ENCODE assay signal across 21 cellular contexts in the genomic region with DNA sequence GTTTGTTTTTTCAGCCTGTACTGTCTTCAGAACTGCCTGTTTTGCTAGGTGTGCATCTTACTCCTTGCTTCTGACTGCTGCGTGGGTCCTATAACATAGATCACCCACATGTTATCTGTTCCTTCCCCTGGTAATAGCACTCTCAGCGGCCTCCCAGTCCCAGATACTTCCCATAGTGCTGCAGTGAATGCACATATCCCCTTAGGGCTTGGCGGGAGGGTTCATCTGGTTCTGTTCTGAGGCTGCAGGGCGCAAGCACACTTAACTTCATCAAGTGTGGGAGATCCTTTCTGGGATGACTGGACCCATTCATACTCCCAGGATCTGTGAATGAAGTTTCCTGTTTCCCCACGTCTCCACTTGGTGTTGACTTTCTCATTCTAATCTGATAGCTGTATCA.
A peak's percentile ranks its signal among the peaks of the same experiment; 100 is the strongest.
DNase-seq lines count a peak whose midpoint lies in the region; ATAC-seq and TF ChIP-seq lines count a peak whose summit lies in the region.
"Had no signal": no experiment of that assay in that cellular context is flagged by ENCODE, and none has a peak within 500 bp of the region (broad histone marks: within the 10 kb centered on the region; RNA-seq: fewer than 3 reads in every experiment).

No MANE protein-coding gene starts in this region.

- no peaks in the 10 kb centered on the region for H3K79me1 ChIP-seq in mesendoderm (ENCODE audit: low read length)

- no peak overlapping the region for H3K9ac ChIP-seq in mesendoderm (ENCODE audit: low read length)

- TF ChIP-seq CTCF in natural killer cell (IDR thresholded peaks at IDR 0.05) (no peak), lower leg skin (IDR thresholded peaks at IDR 0.05) (no peak)

- no peak overlapping the region for H3K18ac ChIP-seq in mesendoderm (ENCODE audit: low read length)

- H3K36me3 Mint-ChIP-seq in natural killer cell treated with Interleukin-12 subunit alpha and Interleukin-12 subunit beta and Interleukin-15 and Interleukin-18, amount 100 ng/mL, for 72 hours: no peaks in the 10 kb centered on the region
- H3K36me3 Mint-ChIP-seq in natural killer cell: no peaks in the 10 kb centered on the region
- no peaks in the 10 kb centered on the region for H3K36me3 Mint-ChIP-seq in central memory CD8-positive, alpha-beta T cell (ENCODE audit: insufficient read depth)
- H3K36me3 Mint-ChIP-seq: CD4-positive, CD25-positive, alpha-beta regulatory T cell; IgD-negative memory B cell had no signal

- H3K23ac ChIP-seq in mesendoderm (ENCODE audit: low read length): no peak overlapping the region

- H3K27ac Mint-ChIP-seq in natural killer cell treated with Interleukin-12 subunit alpha and Interleukin-12 subunit beta and Interleukin-15 and Interleukin-18, amount 100 ng/mL, for 72 hours: peak overlapping the region; percentile 15 to 21
- no peak overlapping the region for H3K27ac Mint-ChIP-seq in natural killer cell
- H3K27ac Mint-ChIP-seq in central memory CD8-positive, alpha-beta T cell (ENCODE audit: low read depth): peak overlapping the region; percentile 3

- no peaks in the 10 kb centered on the region for H3K79me2 ChIP-seq in mesendoderm (ENCODE audit: control insufficient read depth, insufficient read depth, low read length)

- H3K36me3 ChIP-seq in mesendoderm (ENCODE audit: control insufficient read depth, insufficient read depth, low read length): no peaks in the 10 kb centered on the region
- H3K36me3 ChIP-seq: BE2C had no signal

- no peak overlapping the region for H3K27ac ChIP-seq in mesendoderm (ENCODE audit: low read depth, low read length)

- H3K4me1 Mint-ChIP-seq in natural killer cell treated with Interleukin-12 subunit alpha and Interleukin-12 subunit beta and Interleukin-15 and Interleukin-18, amount 100 ng/mL, for 72 hours (ENCODE audit: low read depth in 2 of 2): peaks cover 17 to 27% of the 10 kb centered on the region in 2 donors
- peaks cover 14 to 15% of the 10 kb centered on the region in 2 donors for H3K4me1 Mint-ChIP-seq in natural killer cell
- H3K4me1 Mint-ChIP-seq in central memory CD8-positive, alpha-beta T cell: peaks cover 20% of the 10 kb centered on the region

- H3K9me3 Mint-ChIP-seq in natural killer cell treated with Interleukin-12 subunit alpha and Interleukin-12 subunit beta and Interleukin-15 and Interleukin-18, amount 100 ng/mL, for 72 hours: no peaks in the 10 kb centered on the region
- no peaks in the 10 kb centered on the region for H3K9me3 Mint-ChIP-seq in natural killer cell
- H3K9me3 Mint-ChIP-seq in central memory CD8-positive, alpha-beta T cell: no peaks in the 10 kb centered on the region
- H3K9me3 Mint-ChIP-seq: CD4-positive, CD25-positive, alpha-beta regulatory T cell; IgD-negative memory B cell had no signal

- no peak overlapping the region for H3K4me3 Mint-ChIP-seq in natural killer cell treated with Interleukin-12 subunit alpha and Interleukin-12 subunit beta and Interleukin-15 and Interleukin-18, amount 100 ng/mL, for 72 hours
- no peak overlapping the region for H3K4me3 Mint-ChIP-seq in natural killer cell
- no peak overlapping the region for H3K4me3 Mint-ChIP-seq in central memory CD8-positive, alpha-beta T cell
- H3K4me3 Mint-ChIP-seq: CD4-positive, CD25-positive, alpha-beta regulatory T cell; IgD-negative memory B cell had no signal

- H3K4ac ChIP-seq in mesendoderm (ENCODE audit: low read depth, low read length): no peak overlapping the region

- H3K4me1 ChIP-seq in mesendoderm (ENCODE audit: control insufficient read depth, low read depth, low read length): no peaks in the 10 kb centered on the region
- H3K4me1 ChIP-seq: BE2C had no signal

- DNase-seq in natural killer cell treated with Interleukin-12 subunit alpha and Interleukin-12 subunit beta and Interleukin-15 and Interleukin-18, amount 100 ng/mL, for 72 hours (ENCODE audit: low spot score): no peak
- no peak for DNase-seq in natural killer cell
- DNase-seq in central memory CD8-positive, alpha-beta T cell (ENCODE audit: low spot score in 2 of 2): no peak
- DNase-seq in mesendoderm: peak; percentile 13
- DNase-seq in NCI-H2227 (lab: John Stamatoyannopoulos, UW; ENCODE audit: unreplicated experiment): no peak
- no peak for DNase-seq in lower leg skin (ENCODE audit: low spot score in 2 of 2)
- DNase-seq in hippocampal formation (lab: John Stamatoyannopoulos, UW): no peak
- DNase-seq: BE2C; CD4-positive, CD25-positive, alpha-beta regulatory T cell; COR-L47; DMS79; H7; MV-4-11; NCI-H1105 treated with DMSO at 0.1 percent for 48 hours; NCI-H1694; NCI-H446 treated with DMSO at 0.1 percent for 48 hours; NCI-H526 treated with DMSO at 0.1 percent for 48 hours; PC-3; RPMI8226; SHP77 had no signal

- H4K5ac ChIP-seq in mesendoderm (ENCODE audit: low read length): no peak overlapping the region

- H2BK120ac ChIP-seq in mesendoderm (ENCODE audit: low read depth, low read length): no peak overlapping the region

- H2BK15ac ChIP-seq in mesendoderm (replicated peaks; ENCODE audit: low read depth): no peak overlapping the region

- H3K27me3 Mint-ChIP-seq in natural killer cell treated with Interleukin-12 subunit alpha and Interleukin-12 subunit beta and Interleukin-15 and Interleukin-18, amount 100 ng/mL, for 72 hours: no peaks in the 10 kb centered on the region
- peaks cover 0 to 6% of the 10 kb centered on the region in 2 donors for H3K27me3 Mint-ChIP-seq in natural killer cell (ENCODE audit: low read depth in 2 of 2)
- no peaks in the 10 kb centered on the region for H3K27me3 Mint-ChIP-seq in central memory CD8-positive, alpha-beta T cell
- H3K27me3 Mint-ChIP-seq: CD4-positive, CD25-positive, alpha-beta regulatory T cell; IgD-negative memory B cell had no signal

- intact Hi-C loops in natural killer cell (cut with micrococcal nuclease) (no loop called here), lower leg skin (cut with DNase I; ENCODE audit: low total_unique reads) (no loop called here)

- H3K4me2 ChIP-seq in mesendoderm (ENCODE audit: low read length): no peak overlapping the region

- H3K4me3 ChIP-seq in mesendoderm (ENCODE audit: low read length) (no peak overlapping the region), lower leg skin (ENCODE audit: low read depth, poor library complexity, severe bottlenecking) (no peak overlapping the region)

- no peak overlapping the region for H2BK5ac ChIP-seq in mesendoderm (ENCODE audit: low read length)

- no peak overlapping the region for H3K56ac ChIP-seq in mesendoderm (ENCODE audit: low read length)

- H2AK5ac ChIP-seq in mesendoderm (ENCODE audit: low read length): no peak overlapping the region

- H4K8ac ChIP-seq in mesendoderm (ENCODE audit: low read depth, low read length): no peak overlapping the region

- no peaks in the 10 kb centered on the region for H3K27me3 ChIP-seq in mesendoderm (ENCODE audit: insufficient read depth, low read length, poor library complexity)
- H3K27me3 ChIP-seq: BE2C had no signal

- no peak for ATAC-seq in natural killer cell treated with Interleukin-12 subunit alpha and Interleukin-12 subunit beta and Interleukin-15 and Interleukin-18, amount 100 ng/mL, for 72 hours
- no peak for ATAC-seq in natural killer cell
- ATAC-seq in central memory CD8-positive, alpha-beta T cell (replicated peaks; ENCODE audit: extremely low read depth, poor library complexity, severe bottlenecking): no peak
- ATAC-seq: PC-3 had no signal

- no CpG with 5 or more reads among the region's 5 CpGs for WGBS in mesendoderm (ENCODE audit: extremely low coverage, insufficient coverage, low lambda C conversion rate)
- WGBS in lower leg skin, 2 donors: 80 to 84% methylated on average over 5 of the region's 5 CpGs

- no peak for TF ChIP-seq POLR2A in lower leg skin (IDR thresholded peaks at IDR 0.05)

Comparison
In these comparisons a context has a peak if more than half of its experiments do, and no peak if none do; other contexts are left out.
1. H3K27ac Mint-ChIP-seq: peak in natural killer cell treated with Interleukin-12 subunit alpha and Interleukin-12 subunit beta and Interleukin-15 and Interleukin-18, amount 100 ng/mL, for 72 hours (2 of 2) and central memory CD8-positive, alpha-beta T cell (single experiment); none in natural killer cell (0 of 2).